In genomic region chr2:10530607-10531239, GRCh38 we compare ENCODE assay signal across 10 cellular contexts.
"Had no signal": no experiment of that assay in that cellular context is flagged by ENCODE, and none has a peak within 500 bp of the region (broad histone marks: within the 10 kb centered on the region; RNA-seq: fewer than 3 reads in every experiment).

No MANE protein-coding gene starts in this region.

- ATAC-seq: activated CD4-positive, CD25-positive, alpha-beta regulatory T cell treated with anti-CD3 and anti-CD28 coated beads, Interleukin-2, amount 50 U/mL, for 24 hours; right cardiac atrium had no signal

- DNase-seq: activated naive CD4-positive, alpha-beta T cell treated with anti-CD3 and anti-CD28 coated beads, Interleukin-2, amount 50 U/mL, for 16 hours; amygdala; hippocampal formation; naive B cell; right cardiac atrium; stimulated activated naive CD4-positive, alpha-beta T cell; trophoblast cell had no signal

- H3K4me2 ChIP-seq: smooth muscle cell had no signal

- H3K4me3 ChIP-seq: lung, smooth muscle cell had no signal
